ENCODE assay signal across 8 cellular contexts in genomic region chr16:29805232-29806095, GRCh38. TPM values are rescaled to one million over a fixed set of nuclear protein-coding genes. Genes with fewer than 3 reads are reported as not detected.
DNase-seq lines count a peak whose midpoint lies in the region; ATAC-seq and TF ChIP-seq lines count a peak whose summit lies in the region.

No MANE protein-coding gene starts in this region.

- no peaks in the 10 kb centered on the region for H3K27me3 Mint-ChIP-seq in CD4-positive, alpha-beta T cell
- H3K27me3 Mint-ChIP-seq in activated CD8-positive, alpha-beta T cell treated with anti-CD3 and anti-CD28 coated beads for 36 hours = no peaks in the 10 kb centered on the region

- H3K36me3 ChIP-seq in duodenal mucosa (ENCODE audit: control insufficient read depth in 1 of 2, insufficient read depth in 2 of 2, low read length in 2 of 2) = peaks cover 25 to 41% of the 10 kb centered on the region in 2 donors

- H3K27ac ChIP-seq in CD4-positive, alpha-beta T cell (ENCODE audit: low read depth, low read length) = peak overlapping the region; percentile 96
- peak overlapping the region; percentile 97 for H3K27ac ChIP-seq in duodenal mucosa (ENCODE audit: low read depth, low read length)

- H3K4me1 Mint-ChIP-seq in CD4-positive, alpha-beta T cell (ENCODE audit: low read depth) = peaks cover 46% of the 10 kb centered on the region
- H3K4me1 Mint-ChIP-seq in activated CD8-positive, alpha-beta T cell treated with anti-CD3 and anti-CD28 coated beads for 36 hours (ENCODE audit: low read depth) = peaks cover 26% of the 10 kb centered on the region

- DNase-seq in CD4-positive, alpha-beta T cell = peak; percentile 95 to 98 (median 97)
- DNase-seq in NCI-H82 treated with DMSO at 0.1 percent for 48 hours (lab: John Stamatoyannopoulos, UW; ENCODE audit: unreplicated experiment) (peak; percentile 88), lower leg skin (ENCODE audit: low spot score in 2 of 2) (peak; percentile 97 to 99)
- peak; percentile 99 for DNase-seq in activated CD8-positive, alpha-beta T cell treated with anti-CD3 and anti-CD28 coated beads for 36 hours
- DNase-seq in stimulated activated CD4-positive, alpha-beta T cell treated with anti-CD3 and anti-CD28 coated beads, Interleukin-4, amount 100 ng/mL, for 24 hours = peak; percentile 98

- TF ChIP-seq POLR2A in lower leg skin (IDR thresholded peaks at IDR 0.05) = peak in 1 of 2 donors; percentile 89

- H3K9me3 Mint-ChIP-seq in CD4-positive, alpha-beta T cell = no peaks in the 10 kb centered on the region
- H3K9me3 Mint-ChIP-seq in activated CD8-positive, alpha-beta T cell treated with anti-CD3 and anti-CD28 coated beads for 36 hours = no peaks in the 10 kb centered on the region

- no peaks in the 10 kb centered on the region for H3K27me3 ChIP-seq in CD4-positive, alpha-beta T cell (ENCODE audit: control insufficient read depth, insufficient read depth, low read length)
- no peaks in the 10 kb centered on the region for H3K27me3 ChIP-seq in duodenal mucosa (ENCODE audit: control insufficient read depth in 1 of 2, insufficient read depth in 2 of 2, low read length in 2 of 2)

- H3K4me3 ChIP-seq in duodenal mucosa (ENCODE audit: low read depth in 1 of 2, low read length in 2 of 2) = peak overlapping the region; percentile 97 to 98
- H3K4me3 ChIP-seq in lower leg skin (ENCODE audit: low read depth, poor library complexity, severe bottlenecking) = peak overlapping the region; percentile 84

- H3K4me1 ChIP-seq in duodenal mucosa (ENCODE audit: control insufficient read depth in 1 of 2, insufficient read depth in 2 of 2, low read length in 2 of 2) = peaks cover 24 to 42% of the 10 kb centered on the region in 2 donors

- CTCF ChIA-PET in CD4-positive, alpha-beta T cell (lab: Charles Lee) = interaction anchor here (1.9 to 3.4 kb wide), 3 partner anchors 10 to 15 kb away, joined by 10 to 75 read pairs (median 24); partner anchors contain the start of genes KIF22 and PAGR1
- CTCF ChIA-PET in activated CD8-positive, alpha-beta T cell treated with anti-CD3 and anti-CD28 coated beads for 36 hours (lab: Charles Lee) = interaction anchor here (1.4 to 2.1 kb wide), 4 partner anchors 15 to 107 kb away, joined by 5 to 13 read pairs (median 12); partner anchors contain the start of gene KIF22

- H3K9ac ChIP-seq in duodenal mucosa (ENCODE audit: low read depth in 1 of 2, low read length in 2 of 2) = peak overlapping the region; percentile 91 to 99

- ATAC-seq in CD4-positive, alpha-beta T cell (ENCODE audit: poor library complexity) = peak; percentile 63
- ATAC-seq in GM19438 (IDR thresholded peaks at IDR 0.05; ENCODE audit: low read depth, unreplicated experiment) (peak; percentile 47), HG03565 (IDR thresholded peaks at IDR 0.05; ENCODE audit: unreplicated experiment) (peak; percentile 50)
- ATAC-seq in activated CD8-positive, alpha-beta T cell treated with anti-CD3 and anti-CD28 coated beads for 36 hours = peak; percentile 74

- intact Hi-C loops in CD4-positive, alpha-beta T cell (cut with DNase I, micrococcal nuclease) = loop anchor here (1.0 to 5.0 kb wide), 9 partner anchors 11 to 262 kb away; partner anchors contain the start of genes CDIPT (in 2 of the 2), ALDOA (in 1 of the 2), HIRIP3 (in 1 of the 2) and INO80E (in 1 of the 2)
- intact Hi-C loops in activated CD8-positive, alpha-beta T cell treated with anti-CD3 and anti-CD28 coated beads for 36 hours (cut with micrococcal nuclease) = no loop called here
- intact Hi-C loops in lower leg skin (cut with DNase I; ENCODE audit: low total_unique reads) = no loop called here

- 1% methylated on average over 44 to 63 of the region's 103 CpGs for WGBS in lower leg skin, 2 donors

- POLR2A ChIA-PET in CD4-positive, alpha-beta T cell (lab: Charles Lee) = interaction anchor here (0.9 to 11.3 kb wide), 16 partner anchors 12 to 378 kb away, joined by 3 to 217 read pairs (median 14); partner anchors contain the start of genes ALDOA, C16orf54, CDIPT and CORO1A
- POLR2A ChIA-PET in activated CD8-positive, alpha-beta T cell treated with anti-CD3 and anti-CD28 coated beads for 36 hours (lab: Charles Lee) = interaction anchor here (0.9 to 9.5 kb wide), 7 partner anchors 9 to 104 kb away, joined by 3 to 167 read pairs (median 23); partner anchors contain the start of genes KIF22, MVP and PAGR1

- TF ChIP-seq CTCF in CD4-positive, alpha-beta T cell (IDR thresholded peaks at IDR 0.05) = no peak
- TF ChIP-seq CTCF in activated CD8-positive, alpha-beta T cell treated with anti-CD3 and anti-CD28 coated beads for 36 hours (IDR thresholded peaks at IDR 0.05) = no peak
- TF ChIP-seq CTCF in lower leg skin (IDR thresholded peaks at IDR 0.05) = no peak

- no peaks in the 10 kb centered on the region for H3K9me3 ChIP-seq in CD4-positive, alpha-beta T cell (ENCODE audit: control insufficient read depth, low read length)
- H3K9me3 ChIP-seq in duodenal mucosa (ENCODE audit: control insufficient read depth in 1 of 2, low read length in 2 of 2) = no peaks in the 10 kb centered on the region

- peaks cover 71% of the 10 kb centered on the region for H3K36me3 Mint-ChIP-seq in CD4-positive, alpha-beta T cell (ENCODE audit: low read depth)
- H3K36me3 Mint-ChIP-seq in activated CD8-positive, alpha-beta T cell treated with anti-CD3 and anti-CD28 coated beads for 36 hours (ENCODE audit: low read depth) = peaks cover 69% of the 10 kb centered on the region

- peak overlapping the region; percentile 96 for H3K27ac Mint-ChIP-seq in CD4-positive, alpha-beta T cell
- H3K27ac Mint-ChIP-seq in activated CD8-positive, alpha-beta T cell treated with anti-CD3 and anti-CD28 coated beads for 36 hours = peak overlapping the region; percentile 96

- H3K4me3 Mint-ChIP-seq in CD4-positive, alpha-beta T cell = peak overlapping the region; percentile 100
- peak overlapping the region; percentile 90 for H3K4me3 Mint-ChIP-seq in activated CD8-positive, alpha-beta T cell treated with anti-CD3 and anti-CD28 coated beads for 36 hours

RNA-seq across cellular contexts. Expression of gene MAZ, which starts 0.9 kb away (rescaled TPM):
- total RNA-seq in CD4-positive, alpha-beta T cell = 100 to 1,000 TPM; 251 to 253 TPM
- total RNA-seq in activated CD8-positive, alpha-beta T cell treated with anti-CD3 and anti-CD28 coated beads for 36 hours = 100 to 1,000 TPM; 380 to 382 TPM
- total RNA-seq in lower leg skin = 100 to 1,000 TPM in 1 of 4 donors, 10 to 100 TPM in 3; 62.1 to 101 (median 84.8) TPM

RNA-seq across cellular contexts. Expression of gene PRRT2, which starts 6.5 kb away (rescaled TPM):
- 1 to 10 TPM; 2.2 to 2.3 TPM for total RNA-seq in CD4-positive, alpha-beta T cell
- 1 to 10 TPM; 1.5 to 2.0 TPM for total RNA-seq in activated CD8-positive, alpha-beta T cell treated with anti-CD3 and anti-CD28 coated beads for 36 hours
- 1 to 10 TPM in 3 of 4 donors, not detected in 1; 1.1 to 3.6 (median 1.4) TPM for total RNA-seq in lower leg skin

RNA-seq across cellular contexts. Expression of gene PAGR1, which starts 10.5 kb away (rescaled TPM):
- 10 to 100 TPM; 20.3 TPM for total RNA-seq in CD4-positive, alpha-beta T cell
- 10 to 100 TPM; 26.8 to 29.0 TPM for total RNA-seq in activated CD8-positive, alpha-beta T cell treated with anti-CD3 and anti-CD28 coated beads for 36 hours
- 10 to 100 TPM; 28.0 to 33.5 (median 32.1) TPM for total RNA-seq in lower leg skin

RNA-seq across cellular contexts. Expression of gene MVP, which starts 14.8 kb away (rescaled TPM):
- total RNA-seq in CD4-positive, alpha-beta T cell = 100 to 1,000 TPM; 115 to 118 TPM
- total RNA-seq in activated CD8-positive, alpha-beta T cell treated with anti-CD3 and anti-CD28 coated beads for 36 hours = 10 to 100 TPM; 32.5 to 33.2 TPM
- 10 to 100 TPM; 58.2 to 94.1 (median 70.4) TPM for total RNA-seq in lower leg skin

RNA-seq across cellular contexts. Expression of gene KIF22, which starts 14.9 kb away (rescaled TPM):
- total RNA-seq in CD4-positive, alpha-beta T cell = 100 to 1,000 TPM in 1 of 2 experiments, 10 to 100 TPM in 1; 99.0 to 101 TPM
- 100 to 1,000 TPM; 160 to 165 TPM for total RNA-seq in activated CD8-positive, alpha-beta T cell treated with anti-CD3 and anti-CD28 coated beads for 36 hours
- total RNA-seq in lower leg skin = 10 to 100 TPM; 36.8 to 81.2 (median 44.9) TPM

Comparison
In these comparisons a context has a peak if more than half of its experiments do, and no peak if none do; other contexts are left out.
1. Peak in every context shown above with its lines: DNase-seq, ATAC-seq, H3K4me3 ChIP-seq and H3K27ac ChIP-seq.
2. intact Hi-C loops: an anchor here in CD4-positive, alpha-beta T cell (1.0 to 5.0 kb wide); none called in activated CD8-positive, alpha-beta T cell treated with anti-CD3 and anti-CD28 coated beads for 36 hours and lower leg skin.